8 cellular contexts compared by ENCODE assay signal in genomic region chr14:95515523-95516517, GRCh38. TPM values are rescaled to one million over a fixed set of nuclear protein-coding genes. Genes with fewer than 3 reads are reported as not detected.
DNase-seq lines count a peak whose midpoint lies in the region; ATAC-seq, FAIRE-seq and TF ChIP-seq lines count a peak whose summit lies in the region.

No MANE protein-coding gene starts in this region.

- intact Hi-C loops in GM12878 (cut with micrococcal nuclease; ENCODE audit: unreplicated experiment) = loop anchor here (1.0 to 2.0 kb wide), 3 partner anchors 12 to 36 kb away; no protein-coding TSS in a partner anchor

- 0 out of 4 replicates have a peak, but pooled peaks of 1 of the 2 experiments have one; percentile 6 for TF ChIP-seq EP300 in GM12878 (IDR thresholded peaks at IDR 0.05; ENCODE audit: borderline replicate concordance in 1 of 2, control insufficient read depth in 1 of 2, low read depth in 2 of 2, low read length in 2 of 2)

- peak overlapping the region; percentile 90 for H3K27ac ChIP-seq in GM12878 (ENCODE audit: control insufficient read depth, insufficient read depth)

- H3K9ac ChIP-seq in GM12878 (ENCODE audit: control insufficient read depth, insufficient read depth, low read length) = peak overlapping the region; percentile 86

- no peaks in the 10 kb centered on the region for H3K9me3 ChIP-seq in GM12878 (replicated peaks; ENCODE audit: control insufficient read depth, insufficient read depth, low read length)

- H3K79me2 ChIP-seq in GM12878 (ENCODE audit: control insufficient read depth, insufficient read depth, low read length) = peaks cover 50% of the 10 kb centered on the region

- DNase-seq in GM10248 (ENCODE audit: extremely low spot score) (peak; percentile 92), LHCN-M2 (ENCODE audit: low read depth) (peak; percentile 62), T-helper 22 cell (ENCODE audit: low read depth) (peak; percentile 80), GM12878 (ENCODE audit: low read depth, low spot score) (no peak), iPS-NIHi7 (ENCODE audit: extremely low spot score) (peak; percentile 69), GOT3 (lab: John Stamatoyannopoulos, UW) (no peak)
- DNase-seq in stimulated activated CD4-positive, alpha-beta T cell treated with anti-CD3 and anti-CD28 coated beads, Interleukin-15, amount 100 ng/mL, for 24 hours = peak; percentile 92

- TF ChIP-seq POLR2A in GM12878 (IDR thresholded peaks at IDR 0.05; ENCODE audit: low read depth, low read length) = 0 out of 2 replicates have a peak, but pooled peaks have one; percentile 59

- H2AFZ ChIP-seq in GM12878 (ENCODE audit: control insufficient read depth, low read depth, low read length) = no peak overlapping the region; the same call in 1 of the 2 replicates

- peak; percentile 81 for FAIRE-seq in GM12878 (lab: Jason Lieb, UNC)

- CTCF ChIA-PET in GM10248 (lab: Yijun Ruan, JAX) = interaction anchor here (0.7 to 7.3 kb wide), 20 partner anchors 9 to 88 kb away, joined by 3 to 110 read pairs (median 4); no protein-coding TSS in a partner anchor
- CTCF ChIA-PET in GM12878 (lab: Yijun Ruan, JAX) = interaction anchor here (0.6 to 18.0 kb wide), 7 partner anchors 8 to 73 kb away, joined by 3 to 525 read pairs (median 36); no protein-coding TSS in a partner anchor

- SMC1A ChIA-PET in GM12878 (lab: Charles Lee; ENCODE audit: uncharacterized antibody, unreplicated experiment) = interaction anchor here (0.7 to 5.1 kb wide), 16 partner anchors 9 to 332 kb away, joined by 3 to 74 read pairs (median 4); partner anchors contain the start of gene GLRX5

- 1% methylated on average over 37 of the region's 48 CpGs for WGBS in GM12878 (ENCODE audit: insufficient coverage, insufficient replicate concordance, low lambda C conversion rate, missing lambda C conversion rate)

- H3K4me1 ChIP-seq in GM12878 (ENCODE audit: control insufficient read depth, insufficient read depth, low read length) = peaks cover 53% of the 10 kb centered on the region

- TF ChIP-seq CTCF in GM10248 (IDR thresholded peaks at IDR 0.05; ENCODE audit: control extremely low read depth, extremely low read depth, low read depth, missing control alignments) (peak; percentile 30), GM12878 (IDR thresholded peaks at IDR 0.05 in 2 of 3, conservative IDR thresholded peaks at IDR 0.05 in 1 of 3; ENCODE audit: control insufficient read depth in 2 of 3, extremely low read depth in 1 of 3, insufficient read depth in 1 of 3, low read depth in 3 of 3, low read length in 3 of 3) (peak; percentile 35 to 58 (median 46))

- TSS peak; percentile 55 for BruUV-seq in GM12878 (replicated peaks; lab: Mats Ljungman, UMichigan)

- 0 out of 4 replicates have a peak, but pooled peaks cover 0 to 2% of the 10 kb centered on the region in 2 experiments for H3K36me3 ChIP-seq in GM12878 (ENCODE audit: control insufficient read depth in 2 of 2, insufficient read depth in 2 of 2, low read length in 1 of 2)

- no peaks in the 10 kb centered on the region for H4K20me1 ChIP-seq in GM12878 (ENCODE audit: control insufficient read depth, insufficient read depth)

- peak overlapping the region; percentile 92 for H3K4me2 ChIP-seq in GM12878 (ENCODE audit: control insufficient read depth, insufficient read depth)

- in situ Hi-C loops in GM12878 (cut with MboI) = loop anchor here (10.0 kb wide), 1 partner anchor 1541 kb away; the partner anchor contains the start of gene ASB2

- ATAC-seq in GM21825 (IDR thresholded peaks at IDR 0.05; ENCODE audit: unreplicated experiment) (peak; percentile 76), GM12878 (peak; percentile 87)

- RAD21 ChIA-PET in GM12878 (lab: Charles Lee; ENCODE audit: unreplicated experiment) = interaction anchor here (0.6 to 6.6 kb wide), 13 partner anchors 8 to 1435 kb away, joined by 3 to 78 read pairs (median 5); partner anchors contain the start of genes DDX24, GLRX5 and IFI27L1

- peak overlapping the region; percentile 85 for H3K4me3 ChIP-seq in GM12878

- no peaks in the 10 kb centered on the region for H3K27me3 ChIP-seq in GM12878 (replicated peaks in 1 of 2; ENCODE audit: control insufficient read depth in 2 of 2, insufficient read depth in 2 of 2, low read length in 1 of 2)

- TF ChIP-seq RAD21 in GM12878 (IDR thresholded peaks at IDR 0.05; ENCODE audit: insufficient read depth, low read depth, low read length) = peak; percentile 44

- POLR2A ChIA-PET in GM10248 (lab: Yijun Ruan, JAX) = interaction anchor here (0.6 to 2.0 kb wide), 4 partner anchors 10 to 144 kb away, joined by 3 to 9 read pairs (median 6); no protein-coding TSS in a partner anchor
- POLR2A ChIA-PET in GM12878 (lab: Charles Lee) = interaction anchor here (0.5 to 11.3 kb wide), 7 partner anchors 12 to 35 kb away, joined by 3 to 276 read pairs (median 4); no protein-coding TSS in a partner anchor

TF ChIP-seq in GM12878, 131 proteins besides CTCF, POLR2A, EP300 and RAD21 (continues in another document):
- TF ChIP-seq IKZF2 (IDR thresholded peaks at IDR 0.05) (peak; percentile 76), SMAD5 (IDR thresholded peaks at IDR 0.05; ENCODE audit: low read depth) (no peak), CREM (IDR thresholded peaks at IDR 0.05; ENCODE audit: low read depth) (peak; percentile 54), BHLHE40 (IDR thresholded peaks at IDR 0.05; ENCODE audit: borderline replicate concordance in 1 of 2, low read depth in 2 of 2, low read length in 1 of 2) (peak; percentile 43 to 64; a peak in 2 of 4 replicates), BRCA1 (IDR thresholded peaks at IDR 0.05; ENCODE audit: low read depth, low read length) (no peak), ZZZ3 (IDR thresholded peaks at IDR 0.05; ENCODE audit: control insufficient read depth, insufficient read length, low read depth) (no peak), PAX5 (IDR thresholded peaks at IDR 0.05; ENCODE audit: borderline replicate concordance, low read depth, low read length) (peak; percentile 28; the same call in 1 of the 2 replicates), WRNIP1 (IDR thresholded peaks at IDR 0.05; ENCODE audit: borderline replicate concordance, low read depth, low read length) (peak; percentile 77; the same call in 1 of the 2 replicates), MTA2 (IDR thresholded peaks at IDR 0.05; ENCODE audit: low read depth) (no peak), CHD2 (IDR thresholded peaks at IDR 0.05; ENCODE audit: borderline replicate concordance, low read depth, low read length) (peak; percentile 44; the same call in 1 of the 2 replicates), MLLT1 (IDR thresholded peaks at IDR 0.05) (peak; percentile 92), IKZF1 (conservative IDR thresholded peaks at IDR 0.05) (peak; percentile 86), TBL1XR1 (IDR thresholded peaks at IDR 0.05; ENCODE audit: low read depth, low read length) (no peak), GABPA (IDR thresholded peaks at IDR 0.05; ENCODE audit: low read depth) (no peak)

RNA-seq across cellular contexts. Expression of gene SYNE3, which starts 0.6 kb away (rescaled TPM):
- total RNA-seq in LHCN-M2 (2014; rRNA removed) (8.4 and 12.5 TPM in 2 replicates), GM12878 (2014; rRNA removed) (18.5 and 20.0 TPM in 2 replicates), GM12878 (2014; rRNA removed; fragmentation: Illumina TruSeq; extraction: Trizol) (16.2 and 16.7 TPM in 2 replicates), GM12878 (2021) (40.0 and 44.1 TPM in 2 replicates)
- 3.2 TPM for polyA plus RNA-seq in LHCN-M2 (2012)
- total RNA-seq in GM12878 (2013; cell fraction: nucleolus; rRNA removed) = 85.2 and 87.1 TPM in 2 replicates
- polyA plus RNA-seq in GM12878 (2011; ENCODE audit: low read depth) = 3.2 TPM
- polyA plus RNA-seq in GM12878 (2011; rRNA removed) (9.2 and 13.7 TPM in 2 replicates), GM12878 (2014; fragmentation: Illumina TruSeq; extraction: Trizol) (11.4 and 12.9 TPM in 2 replicates), GM12878 (2014; fragmentation: Nextera tagmentation; extraction: Ambion mirVana) (1 to 10 TPM; 1.4 TPM), GM12878 (2014; rRNA removed) (16.3 and 17.2 TPM in 2 replicates), GM12878 (2016; fragmentation: Nextera tagmentation; extraction: Ambion mirVana) (10 to 100 TPM; 11.6 to 13.0 TPM)
- 8.8 and 9.1 TPM in 2 replicates for polyA plus RNA-seq in GM12878 (2011; cell fraction: cytosol; rRNA removed)
- 35.2 and 47.8 TPM in 2 replicates for polyA plus RNA-seq in GM12878 (2011; cell fraction: nucleus; rRNA removed)
- polyA plus RNA-seq in GM12878 (2012) = 5.3 and 5.8 TPM in 2 replicates
- 23.6 and 27.6 TPM in 2 replicates for polyA minus RNA-seq in GM12878 (2011; rRNA and poly(A)+ RNA removed)
- polyA minus RNA-seq in GM12878 (2011; cell fraction: cytosol; rRNA and poly(A)+ RNA removed) = 11.1 and 11.3 TPM in 2 replicates
- polyA minus RNA-seq in GM12878 (2011; cell fraction: nucleus; rRNA and poly(A)+ RNA removed) = 21.9 and 38.7 TPM in 2 replicates

RNA-seq across cellular contexts. Expression of gene GLRX5, which starts 19.0 kb away (rescaled TPM):
- 39.9 and 46.9 TPM in 2 replicates for total RNA-seq in LHCN-M2 (2014; rRNA removed)
- 37.3 TPM for polyA plus RNA-seq in LHCN-M2 (2012)
- 4.1 and 4.4 TPM in 2 replicates for total RNA-seq in GM12878 (2013; cell fraction: nucleolus; rRNA removed)
- 60.4 and 66.9 TPM in 2 replicates for total RNA-seq in GM12878 (2014; rRNA removed)
- total RNA-seq in GM12878 (2014; rRNA removed; fragmentation: Illumina TruSeq; extraction: Trizol) = 57.9 and 58.5 TPM in 2 replicates
- total RNA-seq in GM12878 (2021) = 48.2 and 53.8 TPM in 2 replicates
- polyA plus RNA-seq in GM12878 (2011; ENCODE audit: low read depth) = 38.1 TPM
- polyA plus RNA-seq in GM12878 (2011; rRNA removed) = 60.9 and 71.4 TPM in 2 replicates
- 23.4 and 28.6 TPM in 2 replicates for polyA plus RNA-seq in GM12878 (2011; cell fraction: cytosol; rRNA removed)
- 11.2 and 13.0 TPM in 2 replicates for polyA plus RNA-seq in GM12878 (2011; cell fraction: nucleus; rRNA removed)
- 30.1 and 36.5 TPM in 2 replicates for polyA plus RNA-seq in GM12878 (2012)
- 71.2 and 82.5 TPM in 2 replicates for polyA plus RNA-seq in GM12878 (2014; fragmentation: Illumina TruSeq; extraction: Trizol)
- 10 to 100 TPM; 13.7 to 28.8 TPM for polyA plus RNA-seq in GM12878 (2014; fragmentation: Nextera tagmentation; extraction: Ambion mirVana)
- 53.0 and 56.8 TPM in 2 replicates for polyA plus RNA-seq in GM12878 (2014; rRNA removed)
- polyA plus RNA-seq in GM12878 (2016; fragmentation: Nextera tagmentation; extraction: Ambion mirVana) = 100 to 1,000 TPM in 1 of 2 experiments, 10 to 100 TPM in 1; 12.8 to 139 TPM
- 13.3 and 15.7 TPM in 2 replicates for polyA minus RNA-seq in GM12878 (2011; rRNA and poly(A)+ RNA removed)
- polyA minus RNA-seq in GM12878 (2011; cell fraction: cytosol; rRNA and poly(A)+ RNA removed) = 8.0 and 9.5 TPM in 2 replicates
- 3.6 and 7.3 TPM in 2 replicates for polyA minus RNA-seq in GM12878 (2011; cell fraction: nucleus; rRNA and poly(A)+ RNA removed)

Comparison
In these comparisons a context has a peak if more than half of its experiments do, and no peak if none do; other contexts are left out.
1. DNase-seq: peak in GM10248 (single experiment), LHCN-M2 (single experiment), T-helper 22 cell (single experiment), iPS-NIHi7 (single experiment) and stimulated activated CD4-positive, alpha-beta T cell treated with anti-CD3 and anti-CD28 coated beads, Interleukin-15, amount 100 ng/mL, for 24 hours (single experiment); none in GM12878 (single experiment) and GOT3 (single experiment).